Comparison of ENCODE assay signal across 8 cellular contexts in genomic region chr4:184824776-184825393, GRCh38. TPM values are rescaled to one million over a fixed set of nuclear protein-coding genes. Genes with fewer than 3 reads are reported as not detected.
DNase-seq lines count a peak whose midpoint lies in the region; ATAC-seq and TF ChIP-seq lines count a peak whose summit lies in the region.

No MANE protein-coding gene starts in this region.

- intact Hi-C loops in prostate gland (cut with DNase I), result loop anchor here (5.0 to 10.0 kb wide), 2 partner anchors 78 to 930 kb away; no protein-coding TSS in a partner anchor

- H3K4me1 ChIP-seq in prostate gland (replicated peaks), result peaks cover 2% of the 10 kb centered on the region

- DNase-seq in stimulated activated CD4-positive, alpha-beta T cell treated with anti-CD3 and anti-CD28 coated beads, Interleukin-2, amount 100 ng/mL, for 24 hours, result peak; percentile 23 to 27
- DNase-seq in stimulated activated CD4-positive, alpha-beta T cell treated with anti-CD3 and anti-CD28 coated beads, Interleukin-2, amount 100 ng/mL, for 48 hours, result no peak
- DNase-seq in activated CD4-positive, alpha-beta T cell treated with anti-CD3 and anti-CD28 coated beads for 4 hours, result peak; percentile 17 to 21
- peak; percentile 11 for DNase-seq in fibroblast of mammary gland (ENCODE audit: low read depth)
- no peak for DNase-seq in prostate gland (ENCODE audit: low spot score)
- no peak for DNase-seq in NK-92 (lab: John Stamatoyannopoulos, UW; ENCODE audit: unreplicated experiment)
- no peak for DNase-seq in iPS-NIHi7 (ENCODE audit: extremely low spot score)

- peak overlapping the region; percentile 82 to 94 for H3K27ac ChIP-seq in prostate gland

- TF ChIP-seq POLR2A in prostate gland (IDR thresholded peaks at IDR 0.05), result no peak

- H3K27me3 ChIP-seq in prostate gland (replicated peaks; ENCODE audit: insufficient read depth), result no peaks in the 10 kb centered on the region

- H3K4me3 ChIP-seq in fibroblast of mammary gland (ENCODE audit: control insufficient read depth, low read depth, low read length) (peak overlapping the region; percentile 81), prostate gland (peak overlapping the region; percentile 60 to 95)

- H3K36me3 ChIP-seq in prostate gland, result no peaks in the 10 kb centered on the region

- peak; percentile 10 for ATAC-seq in HG03196 (IDR thresholded peaks at IDR 0.05; ENCODE audit: unreplicated experiment)

- no peaks in the 10 kb centered on the region for H3K9me3 ChIP-seq in prostate gland

- WGBS in prostate gland, result 13% methylated on average over 18 of the region's 18 CpGs

- TF ChIP-seq CTCF in fibroblast of mammary gland (conservative IDR thresholded peaks at IDR 0.05; ENCODE audit: control insufficient read depth, insufficient read depth, low read depth, low read length) (no peak), prostate gland (IDR thresholded peaks at IDR 0.05) (peak in 1 of 4 experiments; percentile 3)

RNA-seq across cellular contexts. Expression of gene ACSL1, which starts 0.9 kb away (rescaled TPM):
- 100 to 1,000 TPM in 1 of 2 donors, 10 to 100 TPM in 1; 71.7 to 157 TPM for total RNA-seq in prostate gland

Comparison
In these comparisons a context has a peak if more than half of its experiments do, and no peak if none do; other contexts are left out.
1. DNase-seq: peak in stimulated activated CD4-positive, alpha-beta T cell treated with anti-CD3 and anti-CD28 coated beads, Interleukin-2, amount 100 ng/mL, for 24 hours (2 of 2), activated CD4-positive, alpha-beta T cell treated with anti-CD3 and anti-CD28 coated beads for 4 hours (2 of 2) and fibroblast of mammary gland (single experiment); none in stimulated activated CD4-positive, alpha-beta T cell treated with anti-CD3 and anti-CD28 coated beads, Interleukin-2, amount 100 ng/mL, for 48 hours (0 of 2), prostate gland (single experiment), NK-92 (single experiment) and iPS-NIHi7 (single experiment).